In genomic region chr16:66561381-66562080, GRCh38 we compare ENCODE assay signal across 20 cellular contexts. TPM values are rescaled to one million over a fixed set of nuclear protein-coding genes. Genes with fewer than 3 reads are reported as not detected.
DNase-seq lines count a peak whose midpoint lies in the region; ATAC-seq and TF ChIP-seq lines count a peak whose summit lies in the region.
"Had no signal": no experiment of that assay in that cellular context is flagged by ENCODE, and none has a peak within 500 bp of the region (broad histone marks: within the 10 kb centered on the region; RNA-seq: fewer than 3 reads in every experiment).

No MANE protein-coding gene starts in this region.

- H3K36me3 ChIP-seq in KOPT-K1 (ENCODE audit: insufficient read depth, low read length), result peaks cover 88% of the 10 kb centered on the region

- peaks cover 79% of the 10 kb centered on the region for H3K4me1 Mint-ChIP-seq in activated T-cell treated with anti-CD3 and anti-CD28 coated beads, Interleukin-2, amount 50 U/mL, for 24 hours (ENCODE audit: low read depth)
- peaks cover 44% of the 10 kb centered on the region for H3K4me1 Mint-ChIP-seq in activated T-helper 17 cell treated with anti-CD3 and anti-CD28 coated beads, Interleukin-2, amount 50 U/mL, for 72 hours
- peaks cover 70 to 73% of the 10 kb centered on the region in 2 donors for H3K4me1 Mint-ChIP-seq in natural killer cell
- H3K4me1 Mint-ChIP-seq: GM23338 had no signal

- H3K27ac Mint-ChIP-seq in activated T-cell treated with anti-CD3 and anti-CD28 coated beads, Interleukin-2, amount 50 U/mL, for 24 hours, result peak overlapping the region; percentile 83
- peak overlapping the region; percentile 33 for H3K27ac Mint-ChIP-seq in activated T-helper 17 cell treated with anti-CD3 and anti-CD28 coated beads, Interleukin-2, amount 50 U/mL, for 72 hours
- peak overlapping the region; percentile 86 to 94 for H3K27ac Mint-ChIP-seq in natural killer cell
- H3K27ac Mint-ChIP-seq: GM23338 had no signal

- no peak overlapping the region for H3K4me3 Mint-ChIP-seq in activated T-cell treated with anti-CD3 and anti-CD28 coated beads, Interleukin-2, amount 50 U/mL, for 24 hours
- H3K4me3 Mint-ChIP-seq in activated T-helper 17 cell treated with anti-CD3 and anti-CD28 coated beads, Interleukin-2, amount 50 U/mL, for 72 hours, result peak overlapping the region; percentile 24
- peak overlapping the region; percentile 66 for H3K4me3 Mint-ChIP-seq in natural killer cell
- H3K4me3 Mint-ChIP-seq: GM23338 had no signal

- peak overlapping the region; percentile 94 for H3K27ac ChIP-seq in KOPT-K1 (ENCODE audit: low read depth, low read length, poor library complexity, severe bottlenecking)
- H3K27ac ChIP-seq: A549, epithelial cell of prostate had no signal

- no peak for DNase-seq in activated T-cell treated with anti-CD3 and anti-CD28 coated beads, Interleukin-2, amount 50 U/mL, for 24 hours
- DNase-seq in activated T-cell treated with anti-CD3 and anti-CD28 coated beads, Interleukin-2, amount 50 U/mL, for 1 hour, result no peak
- no peak for DNase-seq in natural killer cell
- DNase-seq in hypothalamus (lab: John Stamatoyannopoulos, UW), result no peak
- DNase-seq in SW480 (ENCODE audit: low spot score), result no peak
- DNase-seq: BE2C, dorsolateral prefrontal cortex, head of caudate nucleus, NCI-H1436 treated with DMSO at 0.1 percent for 48 hours, NCI-H2171 had no signal

- H3K9me3 Mint-ChIP-seq in activated T-cell treated with anti-CD3 and anti-CD28 coated beads, Interleukin-2, amount 50 U/mL, for 24 hours, result no peaks in the 10 kb centered on the region
- H3K9me3 Mint-ChIP-seq in activated T-helper 17 cell treated with anti-CD3 and anti-CD28 coated beads, Interleukin-2, amount 50 U/mL, for 72 hours, result no peaks in the 10 kb centered on the region
- H3K9me3 Mint-ChIP-seq in natural killer cell, result no peaks in the 10 kb centered on the region
- H3K9me3 Mint-ChIP-seq: GM23338 had no signal

- no peaks in the 10 kb centered on the region for H3K9me3 ChIP-seq in KOPT-K1 (ENCODE audit: insufficient read depth, low read length, poor library complexity, severe bottlenecking)
- H3K9me3 ChIP-seq: A549, BE2C had no signal

- TF ChIP-seq CTCF in natural killer cell (IDR thresholded peaks at IDR 0.05), result no peak

- H3K27me3 Mint-ChIP-seq in activated T-cell treated with anti-CD3 and anti-CD28 coated beads, Interleukin-2, amount 50 U/mL, for 24 hours, result no peaks in the 10 kb centered on the region
- H3K27me3 Mint-ChIP-seq in activated T-helper 17 cell treated with anti-CD3 and anti-CD28 coated beads, Interleukin-2, amount 50 U/mL, for 72 hours, result no peaks in the 10 kb centered on the region
- H3K27me3 Mint-ChIP-seq in natural killer cell (ENCODE audit: low read depth in 2 of 2), result no peaks in the 10 kb centered on the region

- peaks cover 93% of the 10 kb centered on the region for H3K36me3 Mint-ChIP-seq in activated T-cell treated with anti-CD3 and anti-CD28 coated beads, Interleukin-2, amount 50 U/mL, for 24 hours (ENCODE audit: low read depth)
- H3K36me3 Mint-ChIP-seq in activated T-helper 17 cell treated with anti-CD3 and anti-CD28 coated beads, Interleukin-2, amount 50 U/mL, for 72 hours (ENCODE audit: low read depth), result peaks cover 94% of the 10 kb centered on the region
- H3K36me3 Mint-ChIP-seq in natural killer cell, result no peaks in the 10 kb centered on the region

- intact Hi-C loops in natural killer cell (cut with micrococcal nuclease), result no loop called here

- ATAC-seq in activated T-helper 17 cell treated with anti-CD3 and anti-CD28 coated beads, Interleukin-2, amount 50 U/mL, for 72 hours (replicated peaks), result no peak
- ATAC-seq in natural killer cell (peak in 2 of 3 donors; percentile 54 to 61), HG02852 (IDR thresholded peaks at IDR 0.05; ENCODE audit: unreplicated experiment) (no peak)
- ATAC-seq: A549, GM23338, sciatic nerve had no signal

RNA-seq across cellular contexts. Expression of gene CMTM1, which starts 4.7 kb away (rescaled TPM):
- total RNA-seq in activated T-helper 17 cell treated with anti-CD3 and anti-CD28 coated beads, Interleukin-2, amount 50 U/mL, for 72 hours, result 10 to 100 TPM; 15.8 to 15.9 TPM
- 1 to 10 TPM; 4.4 to 8.5 (median 7.8) TPM for total RNA-seq in natural killer cell

RNA-seq across cellular contexts. Expression of gene CKLF, which starts 9.2 kb away (rescaled TPM):
- total RNA-seq in activated T-helper 17 cell treated with anti-CD3 and anti-CD28 coated beads, Interleukin-2, amount 50 U/mL, for 72 hours, result 100 to 1,000 TPM; 117 to 155 TPM
- 10 to 100 TPM; 48.0 to 69.7 (median 54.6) TPM for total RNA-seq in natural killer cell

RNA-seq across cellular contexts. Expression of gene TK2, which starts 11.6 kb away (rescaled TPM):
- 1 to 10 TPM; 5.7 to 6.6 TPM for total RNA-seq in activated T-helper 17 cell treated with anti-CD3 and anti-CD28 coated beads, Interleukin-2, amount 50 U/mL, for 72 hours
- total RNA-seq in natural killer cell, result 10 to 100 TPM; 18.8 to 25.8 (median 25.1) TPM

RNA-seq across cellular contexts. Expression of gene CMTM2, which starts 17.7 kb away (rescaled TPM):
- total RNA-seq in activated T-helper 17 cell treated with anti-CD3 and anti-CD28 coated beads, Interleukin-2, amount 50 U/mL, for 72 hours, result 1 to 10 TPM in 1 of 2 donors, under 1 TPM in 1; 0.78 to 1.3 TPM
- 1 to 10 TPM in 1 of 3 donors, under 1 TPM in 2; 0.61 to 1.6 (median 0.82) TPM for total RNA-seq in natural killer cell
- total RNA-seq: GM23338, MCF 10A, RPMI7951, SK-MEL-5 had no signal

RNA-seq across cellular contexts. Expression of gene CMTM3, which starts 43.0 kb away (rescaled TPM):
- total RNA-seq in activated T-helper 17 cell treated with anti-CD3 and anti-CD28 coated beads, Interleukin-2, amount 50 U/mL, for 72 hours, result 10 to 100 TPM; 46.7 to 64.1 TPM
- total RNA-seq in natural killer cell, result 10 to 100 TPM; 68.2 to 86.4 (median 85.0) TPM

Comparison
In these comparisons a context has a peak if more than half of its experiments do, and no peak if none do; other contexts are left out.
1. H3K27ac Mint-ChIP-seq: peak in every context shown above with its lines; median percentile 90 in natural killer cell; 83 in activated T-cell treated with anti-CD3 and anti-CD28 coated beads, Interleukin-2, amount 50 U/mL, for 24 hours; 33 in activated T-helper 17 cell treated with anti-CD3 and anti-CD28 coated beads, Interleukin-2, amount 50 U/mL, for 72 hours.
2. ATAC-seq: peak in natural killer cell (2 of 3); none in activated T-helper 17 cell treated with anti-CD3 and anti-CD28 coated beads, Interleukin-2, amount 50 U/mL, for 72 hours (single experiment) and HG02852 (single experiment).